ENCODE assay signal across 8 cellular contexts in the genomic region with DNA sequence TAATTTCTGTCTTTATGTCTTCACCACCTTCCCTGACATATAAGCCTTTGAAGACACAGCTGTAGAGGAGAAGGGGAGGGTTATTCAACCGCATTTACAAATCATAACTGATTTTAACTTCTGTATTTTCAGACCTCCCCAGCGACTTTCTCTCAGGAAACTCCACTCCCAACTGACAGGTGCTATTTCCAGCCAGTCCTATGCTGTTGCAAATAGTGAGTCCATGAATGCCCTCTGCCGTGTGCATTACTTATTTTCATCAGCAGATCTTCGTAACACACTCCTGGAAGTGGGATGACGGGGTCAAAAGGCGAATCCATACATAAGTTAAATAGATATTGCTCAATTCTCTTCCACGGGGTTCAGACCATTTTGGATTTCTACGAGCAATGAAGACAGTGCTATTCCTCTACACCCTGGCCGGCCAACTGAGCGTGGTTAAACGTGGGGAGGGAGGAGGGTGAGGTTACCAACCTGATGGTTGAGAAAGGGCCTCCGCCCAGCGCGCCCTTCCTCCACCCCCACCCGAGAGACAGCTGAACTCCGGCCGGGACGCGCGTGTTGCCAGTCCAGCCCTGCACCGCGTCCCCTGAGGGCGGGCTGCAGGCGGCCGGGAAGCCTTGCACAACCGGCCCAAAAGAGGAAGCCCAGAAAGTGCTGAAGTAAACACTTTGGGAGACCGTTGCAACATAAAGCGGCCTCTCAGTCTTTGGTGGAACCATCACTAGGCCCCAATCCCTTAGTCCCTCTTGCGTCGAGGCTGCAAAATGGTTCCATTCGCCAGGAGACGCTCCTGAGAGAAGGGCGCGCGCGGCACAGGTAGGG. TPM values are rescaled to one million over a fixed set of nuclear protein-coding genes. Genes with fewer than 3 reads are reported as not detected.
DNase-seq lines count a peak whose midpoint lies in the region; ATAC-seq, FAIRE-seq and TF ChIP-seq lines count a peak whose summit lies in the region.

A gene with protein sequence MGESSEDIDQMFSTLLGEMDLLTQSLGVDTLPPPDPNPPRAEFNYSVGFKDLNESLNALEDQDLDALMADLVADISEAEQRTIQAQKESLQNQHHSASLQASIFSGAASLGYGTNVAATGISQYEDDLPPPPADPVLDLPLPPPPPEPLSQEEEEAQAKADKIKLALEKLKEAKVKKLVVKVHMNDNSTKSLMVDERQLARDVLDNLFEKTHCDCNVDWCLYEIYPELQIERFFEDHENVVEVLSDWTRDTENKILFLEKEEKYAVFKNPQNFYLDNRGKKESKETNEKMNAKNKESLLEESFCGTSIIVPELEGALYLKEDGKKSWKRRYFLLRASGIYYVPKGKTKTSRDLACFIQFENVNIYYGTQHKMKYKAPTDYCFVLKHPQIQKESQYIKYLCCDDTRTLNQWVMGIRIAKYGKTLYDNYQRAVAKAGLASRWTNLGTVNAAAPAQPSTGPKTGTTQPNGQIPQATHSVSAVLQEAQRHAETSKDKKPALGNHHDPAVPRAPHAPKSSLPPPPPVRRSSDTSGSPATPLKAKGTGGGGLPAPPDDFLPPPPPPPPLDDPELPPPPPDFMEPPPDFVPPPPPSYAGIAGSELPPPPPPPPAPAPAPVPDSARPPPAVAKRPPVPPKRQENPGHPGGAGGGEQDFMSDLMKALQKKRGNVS (plus strand): TSS at position 705 of the 825 bp plus-strand sequence. CDS start 53,986 bp downstream, outside the sequence.

- H3K9me3 ChIP-seq in neural cell (ENCODE audit: low read length): no peaks in the 10 kb centered on the region

- TF ChIP-seq EP300 in neural cell (conservative IDR thresholded peaks at IDR 0.05; ENCODE audit: poor library complexity, severe bottlenecking): no peak

- peak; percentile 88 for DNase-seq in ELR (ENCODE audit: low read depth)
- peak; percentile 99 for DNase-seq in Kasumi-1 (lab: John Stamatoyannopoulos, UW)
- DNase-seq in activated T-cell treated with anti-CD3 and anti-CD28 coated beads for 24 hours (ENCODE audit: low read depth): peak; percentile 29
- DNase-seq in fibroblast of pulmonary artery (ENCODE audit: low read depth): peak; percentile 7
- no peak for DNase-seq in H54 (ENCODE audit: insufficient read length, low spot score)

- no peaks in the 10 kb centered on the region for H3K4me1 ChIP-seq in urinary bladder (ENCODE audit: insufficient read depth)

- TF ChIP-seq POLR2A in H54 (IDR thresholded peaks at IDR 0.05; ENCODE audit: low read depth, low read length): no peak

- FAIRE-seq in H54 (lab: Jason Lieb, UNC): no peak

- H3F3A ChIP-seq in neural cell (ENCODE audit: insufficient read depth, low read length, poor library complexity, severe bottlenecking): no peaks in the 10 kb centered on the region

- no peaks in the 10 kb centered on the region for H3K79me2 ChIP-seq in neural cell (replicated peaks; ENCODE audit: insufficient read depth, low read length)

- no peak within 1 kb of the TSS for H3K9ac ChIP-seq in neural cell (ENCODE audit: low read length)

- H4K20me1 ChIP-seq in neural cell (ENCODE audit: insufficient read depth): no peaks in the 10 kb centered on the region

- ATAC-seq in GM21576 (IDR thresholded peaks at IDR 0.05; ENCODE audit: unreplicated experiment): peak; percentile 55

- H3K9me2 ChIP-seq in neural cell (ENCODE audit: insufficient read depth, low read length): no peaks in the 10 kb centered on the region

- no peak for TF ChIP-seq RAD21 in neural cell (conservative IDR thresholded peaks at IDR 0.05)

- H3K4me2 ChIP-seq in neural cell (ENCODE audit: low read length): no peak within 1 kb of the TSS

- H3K36me3 ChIP-seq in neural cell (ENCODE audit: insufficient read depth, low read length) (no peaks in the 10 kb centered on the region), urinary bladder (ENCODE audit: insufficient read depth) (no peaks in the 10 kb centered on the region)

- 18% methylated on average over 36 of the region's 36 CpGs for whole genome bisulfite sequencing in urinary bladder

- H3K27ac ChIP-seq in neural cell (ENCODE audit: low read length) (no peak within 1 kb of the TSS), urinary bladder (ENCODE audit: low read depth) (peak within 1 kb of the TSS; percentile 51)

- H3K4me3 ChIP-seq in fibroblast of pulmonary artery (replicated peaks; ENCODE audit: low read depth, low read length): no peak within 1 kb of the TSS
- H3K4me3 ChIP-seq in neural cell (ENCODE audit: low read length): peak within 1 kb of the TSS; percentile 15
- H3K4me3 ChIP-seq in urinary bladder (ENCODE audit: low read depth, low read length): peak within 1 kb of the TSS; percentile 50

- TF ChIP-seq CTCF in fibroblast of pulmonary artery (IDR thresholded peaks at IDR 0.05; ENCODE audit: low read length, missing control alignments) (no peak), neural cell (IDR thresholded peaks at IDR 0.05; ENCODE audit: poor library complexity, severe bottlenecking) (no peak)

- H2AFZ ChIP-seq in neural cell (ENCODE audit: low read depth, low read length): no peak within 1 kb of the TSS

- peaks cover 17% of the 10 kb centered on the region for H3K27me3 ChIP-seq in neural cell (ENCODE audit: insufficient read depth, low read depth, low read length)

TF ChIP-seq in neural cell, 6 proteins besides CTCF, POLR2A, EP300 and RAD21:
- TF ChIP-seq POLR2AphosphoS5 (IDR thresholded peaks at IDR 0.05): no peak

RNA-seq across cellular contexts. Expression of the gene that starts here (rescaled TPM):
- not detected in 2 replicates for polyA plus RNA-seq in neural cell
- not detected in 2 replicates for polyA minus RNA-seq in neural cell
- total RNA-seq in urinary bladder: 4.1 TPM
- polyA plus RNA-seq in urinary bladder: 5.5 TPM
